Comparison of ENCODE assay signal across 25 cellular contexts in genomic region chr12:12651752-12652151, GRCh38. TPM values are rescaled to one million over a fixed set of nuclear protein-coding genes. Genes with fewer than 3 reads are reported as not detected.
"Had no signal": no experiment of that assay in that cellular context is flagged by ENCODE, and none has a peak within 500 bp of the region (broad histone marks: within the 10 kb centered on the region; RNA-seq: fewer than 3 reads in every experiment).

No MANE protein-coding gene starts in this region.

- ATAC-seq: esophagus mucosa, gastrocnemius medialis, heart right ventricle, left cardiac atrium, left lung, left ventricle myocardium superior, lower lobe of right lung had no signal

- H3K4me1 ChIP-seq: gastrocnemius medialis had no signal

- H3K27ac ChIP-seq: coronary artery, dorsolateral prefrontal cortex, epithelial cell of prostate, esophagus squamous epithelium, gastrocnemius medialis, heart right ventricle, left lung, lower lobe of right lung had no signal

- DNase-seq: dermis blood vessel endothelial cell; dorsolateral prefrontal cortex; effector CD4-positive, alpha-beta T cell; effector memory CD4-positive, alpha-beta T cell; esophagus squamous epithelium; foreskin fibroblast; foreskin melanocyte; gastrocnemius medialis; glutamatergic neuron; head of caudate nucleus; heart right ventricle; hippocampal formation; left cardiac atrium; left lung; left ventricle myocardium superior; lower lobe of right lung; mesenchymal stem cell; midbrain had no signal

- FAIRE-seq: colon, endometrium, islet of Langerhans, keratinocyte had no signal

- H3K27me3 ChIP-seq: dorsolateral prefrontal cortex, esophagus squamous epithelium, gastrocnemius medialis, heart right ventricle, left lung had no signal

- H3K36me3 ChIP-seq: esophagus squamous epithelium, gastrocnemius medialis, heart right ventricle, left lung, lower lobe of right lung had no signal

- H3K4me3 ChIP-seq: coronary artery, dorsolateral prefrontal cortex, esophagus squamous epithelium, gastrocnemius medialis, heart right ventricle, left lung, lower lobe of right lung had no signal

RNA-seq across cellular contexts. Expression of gene GPR19, which starts 44.2 kb away (rescaled TPM):
- total RNA-seq: gastrocnemius medialis, left cardiac atrium, left ventricle myocardium superior, lower lobe of right lung had no signal
